Comparison of ENCODE assay signal across 8 cellular contexts in the genomic region with DNA sequence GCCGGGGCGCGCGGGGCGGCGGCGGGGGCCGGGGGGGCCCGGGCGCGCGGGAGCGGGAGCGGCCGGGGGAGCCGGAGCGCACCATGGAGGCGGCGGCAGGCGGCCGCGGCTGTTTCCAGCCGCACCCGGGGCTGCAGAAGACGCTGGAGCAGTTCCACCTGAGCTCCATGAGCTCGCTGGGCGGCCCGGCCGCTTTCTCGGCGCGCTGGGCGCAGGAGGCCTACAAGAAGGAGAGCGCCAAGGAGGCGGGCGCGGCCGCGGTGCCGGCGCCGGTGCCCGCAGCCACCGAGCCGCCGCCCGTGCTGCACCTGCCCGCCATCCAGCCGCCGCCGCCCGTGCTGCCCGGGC. TPM values are rescaled to one million over a fixed set of nuclear protein-coding genes. Genes with fewer than 3 reads are reported as not detected.
DNase-seq lines count a peak whose midpoint lies in the region; ATAC-seq lines count a peak whose summit lies in the region.

No MANE protein-coding gene starts in this region.

- no peaks in the 10 kb centered on the region for H3K36me3 ChIP-seq in adipocyte (ENCODE audit: control insufficient read depth, insufficient read depth, low read length, severe bottlenecking)
- H3K36me3 ChIP-seq in iPS-20b (ENCODE audit: insufficient read depth, low read depth, low read length) = no peaks in the 10 kb centered on the region
- H3K36me3 ChIP-seq in subcutaneous abdominal adipose tissue (ENCODE audit: control insufficient read depth in 5 of 5, insufficient read depth in 5 of 5, low read length in 5 of 5) = no peaks in the 10 kb centered on the region

- peak overlapping the region; percentile 92 for H3K4me3 ChIP-seq in adipocyte (ENCODE audit: low read length)
- H3K4me3 ChIP-seq in iPS-20b (ENCODE audit: low read length) = peak overlapping the region; percentile 87
- H3K4me3 ChIP-seq in subcutaneous abdominal adipose tissue (ENCODE audit: low read depth in 1 of 5, low read length in 5 of 5) = peak overlapping the region; percentile 57 to 99 (median 88)

- no peaks in the 10 kb centered on the region for H3K9me3 ChIP-seq in adipocyte (ENCODE audit: control insufficient read depth, low read length)
- H3K9me3 ChIP-seq in iPS-20b (ENCODE audit: insufficient read depth, low read depth, low read length) = no peaks in the 10 kb centered on the region
- no peaks in the 10 kb centered on the region for H3K9me3 ChIP-seq in subcutaneous abdominal adipose tissue (ENCODE audit: control insufficient read depth in 5 of 5, low read length in 5 of 5)

- no peaks in the 10 kb centered on the region for H3K27me3 ChIP-seq in adipocyte (replicated peaks; ENCODE audit: control insufficient read depth, insufficient read depth, low read length)
- H3K27me3 ChIP-seq in iPS-20b (ENCODE audit: insufficient read depth, low read length) = peaks cover 8% of the 10 kb centered on the region; the same call in 1 of the 2 replicates
- H3K27me3 ChIP-seq in subcutaneous abdominal adipose tissue (ENCODE audit: control insufficient read depth in 5 of 5, insufficient read depth in 4 of 5, low read length in 5 of 5) = no peaks in the 10 kb centered on the region

- peak in 4 of 6 experiments; percentile 31 to 61 (median 44) for DNase-seq in stimulated activated naive CD4-positive, alpha-beta T cell (lab: John Stamatoyannopoulos, UW)
- no peak for DNase-seq in stimulated activated naive CD4-positive, alpha-beta T cell treated with Interleukin-2 at 50 U/mL for 16 hours (lab: John Stamatoyannopoulos, UW)
- DNase-seq in adipocyte (ENCODE audit: low read depth) (peak; percentile 39), T-helper 9 cell (no peak), G401 (ENCODE audit: low spot score) (no peak)

- peaks cover 27% of the 10 kb centered on the region for H3K4me1 ChIP-seq in adipocyte (ENCODE audit: control insufficient read depth, insufficient read depth, low read length)
- peaks cover 8% of the 10 kb centered on the region; the same call in 1 of the 2 replicates for H3K4me1 ChIP-seq in iPS-20b (ENCODE audit: insufficient read depth, low read length)
- peaks cover 11 to 58% (median 54%) of the 10 kb centered on the region in 5 donors for H3K4me1 ChIP-seq in subcutaneous abdominal adipose tissue (ENCODE audit: control insufficient read depth in 5 of 5, insufficient read depth in 5 of 5, low read length in 5 of 5)

- no peak overlapping the region for H3K27ac ChIP-seq in iPS-20b (ENCODE audit: low read length)
- no peak overlapping the region for H3K27ac ChIP-seq in subcutaneous abdominal adipose tissue (ENCODE audit: low read depth, low read length)

- in situ Hi-C loops in G401 (cut with HindIII; ENCODE audit: low sequenced_read_pairs) = no loop called here

- H3K9ac ChIP-seq in adipocyte (ENCODE audit: low read length) (peak overlapping the region; percentile 90), iPS-20b (ENCODE audit: low read depth, low read length) (peak overlapping the region; percentile 80; the same call in 1 of the 2 replicates), subcutaneous abdominal adipose tissue (ENCODE audit: low read length in 5 of 5) (peak overlapping the region in 4 of 5 donors; percentile 71 to 97 (median 87))

- no peak for ATAC-seq in GM19328 (IDR thresholded peaks at IDR 0.05; ENCODE audit: unreplicated experiment)

RNA-seq across cellular contexts. Expression of gene SKI, which starts 0.5 kb away (rescaled TPM):
- 5.8 and 15.2 TPM in 2 replicates for total RNA-seq in G401 (2014; rRNA removed; shearing (Covaris generic))

RNA-seq across cellular contexts. Expression of gene FAAP20, which starts 34.1 kb away (rescaled TPM):
- total RNA-seq in G401 (2014; rRNA removed; shearing (Covaris generic)) = 79.9 and 105 TPM in 2 replicates

Comparison
In these comparisons a context has a peak if more than half of its experiments do, and no peak if none do; other contexts are left out.
1. DNase-seq: peak in stimulated activated naive CD4-positive, alpha-beta T cell (4 of 6) and adipocyte (single experiment); none in stimulated activated naive CD4-positive, alpha-beta T cell treated with Interleukin-2 at 50 U/mL for 16 hours (single experiment), T-helper 9 cell (single experiment) and G401 (single experiment).
2. Peak in every context shown above with its lines, with median percentiles within 50 percentile points of each other: H3K4me3 ChIP-seq and H3K9ac ChIP-seq.